In genomic region chr10:90871761-90872647, GRCh38 we compare ENCODE assay signal across 8 cellular contexts. TPM values are rescaled to one million over a fixed set of nuclear protein-coding genes. Genes with fewer than 3 reads are reported as not detected.
DNase-seq lines count a peak whose midpoint lies in the region; ATAC-seq and TF ChIP-seq lines count a peak whose summit lies in the region.

Gene RPP30, plus strand, starts transcription at chr10:90871974. Its CDS starts 13 bp downstream, at chr10:90871987.

- H3K4me1 Mint-ChIP-seq in activated CD4-positive, alpha-beta T cell treated with anti-CD3 and anti-CD28 coated beads for 36 hours: peaks cover 34% of the 10 kb centered on the region

- TF ChIP-seq CTCF in choroid plexus epithelial cell (conservative IDR thresholded peaks at IDR 0.05; ENCODE audit: low read depth, low read length): no peak
- no peak for TF ChIP-seq CTCF in kidney epithelial cell (IDR thresholded peaks at IDR 0.05; ENCODE audit: insufficient read depth, low read length, poor library complexity, severe bottlenecking)

- H3K4me3 Mint-ChIP-seq in activated CD4-positive, alpha-beta T cell treated with anti-CD3 and anti-CD28 coated beads for 36 hours: peak within 1 kb of the TSS; percentile 89

- peaks cover 17% of the 10 kb centered on the region for H3K36me3 Mint-ChIP-seq in activated CD4-positive, alpha-beta T cell treated with anti-CD3 and anti-CD28 coated beads for 36 hours (ENCODE audit: low read depth)

- no peaks in the 10 kb centered on the region for H3K36me3 ChIP-seq in kidney epithelial cell (ENCODE audit: control insufficient read depth, insufficient read depth, low read length)

- CTCF ChIA-PET in activated CD4-positive, alpha-beta T cell treated with anti-CD3 and anti-CD28 coated beads for 36 hours (lab: Charles Lee): interaction anchor here (0.7 to 1.9 kb wide), 12 partner anchors 8 to 148 kb away, joined by 3 to 6 read pairs (median 3); partner anchors contain the start of gene HTR7

- intact Hi-C loops in activated CD4-positive, alpha-beta T cell treated with anti-CD3 and anti-CD28 coated beads for 36 hours (cut with DNase I, micrococcal nuclease): loop anchor here (1.0 to 10.0 kb wide), 14 partner anchors 14 to 1877 kb away; partner anchors contain the start of genes FAS (in 1 of the 2), FGFBP3 (in 1 of the 2), HTR7 (in 1 of the 2) and IFIT5 (in 1 of the 2)

- H3K9me3 Mint-ChIP-seq in activated CD4-positive, alpha-beta T cell treated with anti-CD3 and anti-CD28 coated beads for 36 hours (ENCODE audit: low read depth): peaks cover 6% of the 10 kb centered on the region

- DNase-seq in AG08396 (ENCODE audit: low spot score): peak; percentile 90
- DNase-seq in NCI-H460 (ENCODE audit: extremely low read depth, low read depth): peak; percentile 71
- DNase-seq in activated CD4-positive, alpha-beta T cell treated with anti-CD3 and anti-CD28 coated beads for 36 hours: peak; percentile 92
- peak; percentile 87 for DNase-seq in choroid plexus epithelial cell (ENCODE audit: low read depth)
- DNase-seq in kidney epithelial cell (ENCODE audit: low read depth): peak; percentile 49
- DNase-seq in stimulated activated CD4-positive, alpha-beta T cell treated with anti-CD3 and anti-CD28 coated beads, Interleukin-1b, Interleukin-23, amount 100 ng/mL, for 24 hours (ENCODE audit: low read depth in 4 of 4, low spot score in 1 of 4): peak; percentile 42 to 80 (median 68)

- peak within 1 kb of the TSS; percentile 98 for H3K27ac Mint-ChIP-seq in activated CD4-positive, alpha-beta T cell treated with anti-CD3 and anti-CD28 coated beads for 36 hours

- H3K4me3 ChIP-seq in choroid plexus epithelial cell (ENCODE audit: low read depth, low read length) (peak within 1 kb of the TSS; percentile 98), kidney epithelial cell (ENCODE audit: low read depth, low read length) (peak within 1 kb of the TSS; percentile 98)

- peaks cover 17% of the 10 kb centered on the region for H3K27me3 Mint-ChIP-seq in activated CD4-positive, alpha-beta T cell treated with anti-CD3 and anti-CD28 coated beads for 36 hours

- H3K27me3 ChIP-seq in kidney epithelial cell (ENCODE audit: control insufficient read depth, insufficient read depth, low read length): no peaks in the 10 kb centered on the region

- POLR2A ChIA-PET in activated CD4-positive, alpha-beta T cell treated with anti-CD3 and anti-CD28 coated beads for 36 hours (lab: Charles Lee): interaction anchor here (0.5 to 1.8 kb wide), 4 partner anchors 11 to 1620 kb away, joined by 3 to 5 read pairs (median 4); partner anchors contain the start of gene LIPA

- ATAC-seq in GM18909 (IDR thresholded peaks at IDR 0.05; ENCODE audit: poor library complexity, unreplicated experiment) (peak; percentile 99), HG03159 (IDR thresholded peaks at IDR 0.05; ENCODE audit: unreplicated experiment) (peak; percentile 98)
- ATAC-seq in activated CD4-positive, alpha-beta T cell treated with anti-CD3 and anti-CD28 coated beads for 36 hours: peak; percentile 93

RNA-seq across cellular contexts. Expression of gene RPP30, which starts in this region (rescaled TPM):
- total RNA-seq in NCI-H460 (2014; rRNA removed; shearing (Covaris generic)): 79.5 and 81.3 TPM in 2 replicates
- 57.7 and 58.8 TPM in 2 replicates for polyA plus RNA-seq in NCI-H460 (2014; cell fraction: nucleus; rRNA removed)
- total RNA-seq in activated CD4-positive, alpha-beta T cell treated with anti-CD3 and anti-CD28 coated beads for 36 hours: 100 to 1,000 TPM; 103 to 115 TPM
- 40.7 and 44.4 TPM in 2 replicates for total RNA-seq in kidney epithelial cell

Comparison
In these comparisons a context has a peak if more than half of its experiments do, and no peak if none do; other contexts are left out.
1. Peak in every context shown above with its lines: DNase-seq, ATAC-seq and H3K4me3 ChIP-seq.